11 cellular contexts compared by ENCODE assay signal in the genomic region with DNA sequence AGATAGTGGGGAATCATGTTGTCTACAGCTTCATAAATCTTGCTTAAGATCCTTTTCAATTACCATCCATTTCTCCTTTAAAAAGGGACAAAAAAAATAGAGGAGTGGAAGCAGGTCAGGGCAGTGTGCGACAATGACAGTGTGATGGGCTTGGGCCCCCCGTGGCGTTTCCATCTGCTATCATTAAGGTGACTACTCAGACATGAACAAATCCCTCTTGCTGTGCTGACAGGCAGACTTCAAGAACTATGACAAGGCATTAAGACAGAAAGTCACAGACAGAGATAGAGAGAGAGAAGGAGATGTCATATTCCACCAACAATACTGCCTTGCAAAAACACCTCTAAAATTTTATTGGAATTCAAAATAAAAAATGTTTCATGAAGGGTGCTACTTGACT.
DNase-seq lines count a peak whose midpoint lies in the region; TF ChIP-seq lines count a peak whose summit lies in the region.
"Had no signal": no experiment of that assay in that cellular context is flagged by ENCODE, and none has a peak within 500 bp of the region (broad histone marks: within the 10 kb centered on the region; RNA-seq: fewer than 3 reads in every experiment).

No MANE protein-coding gene starts in this region.

- H3K4me1 Mint-ChIP-seq in MCF 10A (ENCODE audit: insufficient read depth, unreplicated experiment) = no peaks in the 10 kb centered on the region
- H3K4me1 Mint-ChIP-seq: CD4-positive, CD25-positive, alpha-beta regulatory T cell had no signal

- POLR2A ChIA-PET in MCF 10A (lab: Yijun Ruan, JAX) (interaction anchor here (0.6 to 1.9 kb wide), 2 partner anchors 127 to 766 kb away, joined by 3 to 6 read pairs; no protein-coding TSS in a partner anchor), RWPE1 (lab: Yijun Ruan, JAX; ENCODE audit: low non-redundant PET) (no interaction called here)

- H3K4me3 Mint-ChIP-seq in MCF 10A (ENCODE audit: unreplicated experiment) = no peak overlapping the region
- H3K4me3 Mint-ChIP-seq: activated CD8-positive, alpha-beta T cell treated with anti-CD3 and anti-CD28 coated beads, Interleukin-2, amount 10 ng/mL, durations not matched to agents 7 days and 5 days; CD4-positive, CD25-positive, alpha-beta regulatory T cell had no signal

- no peaks in the 10 kb centered on the region for H3K36me3 Mint-ChIP-seq in MCF 10A (ENCODE audit: insufficient read depth, unreplicated experiment)
- H3K36me3 Mint-ChIP-seq: CD4-positive, CD25-positive, alpha-beta regulatory T cell had no signal

- DNase-seq in G401 (ENCODE audit: low spot score) (peak; percentile 93), NCI-H1417 treated with DMSO at 0.1 percent for 48 hours (lab: John Stamatoyannopoulos, UW) (peak; percentile 47), NCI-H524 treated with DMSO at 0.1 percent for 48 hours (lab: John Stamatoyannopoulos, UW) (peak; percentile 88), ecto neural progenitor cell (ENCODE audit: low spot score) (peak; percentile 46), MCF 10A (ENCODE audit: unreplicated experiment) (no peak), RWPE1 (ENCODE audit: low spot score) (no peak), DMS79 (lab: John Stamatoyannopoulos, UW) (no peak)
- DNase-seq: foreskin fibroblast had no signal

- H3K9me3 Mint-ChIP-seq in MCF 10A (ENCODE audit: unreplicated experiment) = no peaks in the 10 kb centered on the region
- H3K9me3 Mint-ChIP-seq: CD4-positive, CD25-positive, alpha-beta regulatory T cell had no signal

- peaks cover 57% of the 10 kb centered on the region for H3K27me3 Mint-ChIP-seq in MCF 10A (ENCODE audit: insufficient read depth, unreplicated experiment)
- H3K27me3 Mint-ChIP-seq: CD4-positive, CD25-positive, alpha-beta regulatory T cell had no signal

- intact Hi-C loops in MCF 10A (cut with micrococcal nuclease) = loop anchor here (10.0 kb wide), 2 partner anchors 258 to 768 kb away; partner anchors contain the start of genes DCDC1 and DNAJC24

- no TSS peak for BruUV-seq in MCF 10A (replicated peaks; lab: Mats Ljungman, UMichigan)

- CTCF ChIA-PET in MCF 10A (lab: Yijun Ruan, JAX) (interaction anchor here (0.6 to 4.9 kb wide), 30 partner anchors 11 to 1740 kb away, joined by 3 to 77 read pairs (median 4); partner anchors contain the start of genes DCDC1 and DNAJC24), RWPE1 (lab: Yijun Ruan, JAX) (interaction anchor here (0.6 to 2.0 kb wide), 7 partner anchors 21 to 1191 kb away, joined by 3 to 6 read pairs (median 5); no protein-coding TSS in a partner anchor)

- TF ChIP-seq CTCF in MCF 10A (IDR thresholded peaks at IDR 0.05; ENCODE audit: unreplicated experiment) (no peak), RWPE1 (conservative IDR thresholded peaks at IDR 0.05; ENCODE audit: low read depth) (no peak)

- in situ Hi-C loops in G401 (cut with HindIII; ENCODE audit: low sequenced_read_pairs) = no loop called here

- H3K27ac ChIP-seq in RWPE1 = no peak overlapping the region
- H3K27ac ChIP-seq: Peyer's patch had no signal

- H3K27ac Mint-ChIP-seq in MCF 10A (ENCODE audit: low read depth, unreplicated experiment) = no peak overlapping the region
- H3K27ac Mint-ChIP-seq: activated CD8-positive, alpha-beta T cell treated with anti-CD3 and anti-CD28 coated beads, Interleukin-2, amount 10 ng/mL, durations not matched to agents 7 days and 5 days; CD4-positive, CD25-positive, alpha-beta regulatory T cell had no signal

Comparison
In these comparisons a context has a peak if more than half of its experiments do, and no peak if none do; other contexts are left out.
1. DNase-seq: peak in G401 (single experiment), NCI-H1417 treated with DMSO at 0.1 percent for 48 hours (single experiment), NCI-H524 treated with DMSO at 0.1 percent for 48 hours (single experiment) and ecto neural progenitor cell (single experiment); none in MCF 10A (single experiment), RWPE1 (single experiment) and DMS79 (single experiment).